7 cellular contexts compared by ENCODE assay signal in the genomic region with DNA sequence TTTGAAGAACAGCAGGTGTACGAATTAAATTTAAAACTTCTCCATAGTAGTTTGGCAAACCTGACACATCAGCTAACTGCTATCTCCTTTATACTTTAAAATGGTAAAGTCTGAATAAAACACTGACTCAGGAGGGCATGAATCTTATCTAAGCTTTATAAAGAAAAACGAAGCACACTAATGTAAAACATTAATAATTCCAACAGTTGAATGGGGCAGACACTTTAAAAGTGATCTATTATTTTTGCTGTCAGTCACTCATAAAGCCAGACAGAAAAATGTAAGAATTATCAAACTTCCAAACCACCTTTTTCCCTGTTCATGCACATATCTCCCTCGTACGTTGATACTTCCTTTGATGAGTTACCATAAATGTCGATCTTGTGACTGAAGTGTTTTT. TPM values are rescaled to one million over a fixed set of nuclear protein-coding genes. Genes with fewer than 3 reads are reported as not detected.
A peak's percentile ranks its signal among the peaks of the same experiment; 100 is the strongest.
DNase-seq lines count a peak whose midpoint lies in the region; ATAC-seq and TF ChIP-seq lines count a peak whose summit lies in the region.

No MANE protein-coding gene starts in this region.

- H3K9ac ChIP-seq in HUES48 (ENCODE audit: low read depth, low read length) (no peak overlapping the region; the same call in 1 of the 2 replicates), smooth muscle cell (ENCODE audit: low read depth) (peak overlapping the region; percentile 99)

- H3K27ac Mint-ChIP-seq in activated CD4-positive, alpha-beta memory T cell treated with anti-CD3 and anti-CD28 coated beads, Interleukin-2, amount 10 ng/mL, durations not matched to agents 7 days and 5 days, result peak overlapping the region; percentile 24

- peak overlapping the region; percentile 87 for H3K4me3 Mint-ChIP-seq in activated CD4-positive, alpha-beta memory T cell treated with anti-CD3 and anti-CD28 coated beads, Interleukin-2, amount 10 ng/mL, durations not matched to agents 7 days and 5 days

- no peaks in the 10 kb centered on the region for H3K9me3 ChIP-seq in HUES48 (ENCODE audit: control insufficient read depth, insufficient read depth, low read length)
- no peaks in the 10 kb centered on the region for H3K9me3 ChIP-seq in smooth muscle cell (replicated peaks; ENCODE audit: low read depth)

- H3K79me2 ChIP-seq in smooth muscle cell (ENCODE audit: low read depth), result peaks cover 84% of the 10 kb centered on the region

- POLR2A ChIA-PET in activated CD4-positive, alpha-beta memory T cell treated with anti-CD3 and anti-CD28 coated beads, Interleukin-2, amount 10 ng/mL, durations not matched to agents 7 days and 5 days (lab: Charles Lee), result interaction anchor here (0.8 to 8.7 kb wide), 3 partner anchors 14 to 162 kb away, joined by 3 to 173 read pairs (median 6); a partner anchor contains a TSS

- CTCF ChIA-PET in activated CD4-positive, alpha-beta memory T cell treated with anti-CD3 and anti-CD28 coated beads, Interleukin-2, amount 10 ng/mL, durations not matched to agents 7 days and 5 days (lab: Charles Lee), result no interaction called here

- no peak overlapping the region for H2AFZ ChIP-seq in smooth muscle cell (ENCODE audit: low read depth)

- ATAC-seq in HG03097 (IDR thresholded peaks at IDR 0.05; ENCODE audit: low FRiP score, unreplicated experiment) (no peak), HG02623 (IDR thresholded peaks at IDR 0.05; ENCODE audit: unreplicated experiment) (no peak)

- H3K27me3 ChIP-seq in HUES48 (ENCODE audit: control insufficient read depth, insufficient read depth, low read length) (no peaks in the 10 kb centered on the region), smooth muscle cell (ENCODE audit: low read depth) (no peaks in the 10 kb centered on the region)

- peak overlapping the region; percentile 97; the same call in 1 of the 2 replicates for H3K4me3 ChIP-seq in HUES48 (ENCODE audit: low read depth, low read length)
- H3K4me3 ChIP-seq in foreskin fibroblast (ENCODE audit: low read depth in 1 of 2, low read length in 2 of 2), result peak overlapping the region; percentile 53 to 100
- H3K4me3 ChIP-seq in smooth muscle cell, result peak overlapping the region; percentile 100

- WGBS in smooth muscle cell (ENCODE audit: low lambda C conversion rate), result 65% methylated on average over 5 of the region's 5 CpGs

- no peaks in the 10 kb centered on the region for H3K9me3 Mint-ChIP-seq in activated CD4-positive, alpha-beta memory T cell treated with anti-CD3 and anti-CD28 coated beads, Interleukin-2, amount 10 ng/mL, durations not matched to agents 7 days and 5 days

- H3K4me1 ChIP-seq in HUES48 (ENCODE audit: control insufficient read depth, insufficient read depth, low read length) (peaks cover 19% of the 10 kb centered on the region), smooth muscle cell (ENCODE audit: low read depth) (peaks cover 26% of the 10 kb centered on the region)

- TF ChIP-seq CTCF in foreskin fibroblast (IDR thresholded peaks at IDR 0.05; ENCODE audit: low read depth, low read length) (no peak), smooth muscle cell (IDR thresholded peaks at IDR 0.05; ENCODE audit: borderline replicate concordance, insufficient read depth, poor library complexity, severe bottlenecking) (no peak)

- no peaks in the 10 kb centered on the region for H3K27me3 Mint-ChIP-seq in activated CD4-positive, alpha-beta memory T cell treated with anti-CD3 and anti-CD28 coated beads, Interleukin-2, amount 10 ng/mL, durations not matched to agents 7 days and 5 days

- peaks cover 25% of the 10 kb centered on the region for H3K36me3 ChIP-seq in HUES48 (ENCODE audit: control insufficient read depth, insufficient read depth, low read length)
- no peaks in the 10 kb centered on the region for H3K36me3 ChIP-seq in smooth muscle cell (ENCODE audit: low read depth)

- peaks cover 40% of the 10 kb centered on the region for H3K36me3 Mint-ChIP-seq in activated CD4-positive, alpha-beta memory T cell treated with anti-CD3 and anti-CD28 coated beads, Interleukin-2, amount 10 ng/mL, durations not matched to agents 7 days and 5 days (ENCODE audit: low read depth)

- peaks cover 50% of the 10 kb centered on the region for H3K4me1 Mint-ChIP-seq in activated CD4-positive, alpha-beta memory T cell treated with anti-CD3 and anti-CD28 coated beads, Interleukin-2, amount 10 ng/mL, durations not matched to agents 7 days and 5 days

- peaks cover 72% of the 10 kb centered on the region for H4K20me1 ChIP-seq in smooth muscle cell (ENCODE audit: low read depth)

- DNase-seq in activated CD4-positive, alpha-beta memory T cell treated with anti-CD3 and anti-CD28 coated beads, Interleukin-2, amount 10 ng/mL, durations not matched to agents 7 days and 5 days, result no peak
- no peak for DNase-seq in foreskin fibroblast
- DNase-seq in smooth muscle cell (lab: John Stamatoyannopoulos, UW; ENCODE audit: unreplicated experiment), result no peak
- DNase-seq in SW 1271 (lab: John Stamatoyannopoulos, UW), result no peak

- peak overlapping the region; percentile 98 for H3K4me2 ChIP-seq in smooth muscle cell

- H3K27ac ChIP-seq in HUES48 (ENCODE audit: low read depth, low read length) (no peak overlapping the region), smooth muscle cell (ENCODE audit: low read depth) (peak overlapping the region; percentile 98)

- peaks cover 22% of the 10 kb centered on the region for H3F3A ChIP-seq in smooth muscle cell (ENCODE audit: low read depth)

RNA-seq across cellular contexts. Expression of a gene that starts 2.6 kb away (rescaled TPM):
- total RNA-seq in activated CD4-positive, alpha-beta memory T cell treated with anti-CD3 and anti-CD28 coated beads, Interleukin-2, amount 10 ng/mL, durations not matched to agents 7 days and 5 days, result 10 to 100 TPM; 64.9 to 68.9 TPM
- total RNA-seq in smooth muscle cell, result 688 and 774 TPM in 2 replicates
- 574 and 688 TPM in 2 replicates for polyA plus RNA-seq in smooth muscle cell

RNA-seq across cellular contexts. Expression of a gene that starts 38.5 kb away (rescaled TPM):
- 10 to 100 TPM; 25.9 to 27.7 TPM for total RNA-seq in activated CD4-positive, alpha-beta memory T cell treated with anti-CD3 and anti-CD28 coated beads, Interleukin-2, amount 10 ng/mL, durations not matched to agents 7 days and 5 days
- 8.6 and 10.8 TPM in 2 replicates for total RNA-seq in smooth muscle cell
- 6.7 and 7.8 TPM in 2 replicates for polyA plus RNA-seq in smooth muscle cell

RNA-seq across cellular contexts. Expression of a gene that starts 50.4 kb away (rescaled TPM):
- under 1 TPM; 0.03 to 0.05 TPM for total RNA-seq in activated CD4-positive, alpha-beta memory T cell treated with anti-CD3 and anti-CD28 coated beads, Interleukin-2, amount 10 ng/mL, durations not matched to agents 7 days and 5 days
- under 0.01 and 0.27 TPM in 2 replicates for total RNA-seq in smooth muscle cell
- 0.18 TPM in 1 of 2 replicates, not detected in the other for polyA plus RNA-seq in smooth muscle cell
